ENCODE assay signal across 1 cellular context in the genomic region with DNA sequence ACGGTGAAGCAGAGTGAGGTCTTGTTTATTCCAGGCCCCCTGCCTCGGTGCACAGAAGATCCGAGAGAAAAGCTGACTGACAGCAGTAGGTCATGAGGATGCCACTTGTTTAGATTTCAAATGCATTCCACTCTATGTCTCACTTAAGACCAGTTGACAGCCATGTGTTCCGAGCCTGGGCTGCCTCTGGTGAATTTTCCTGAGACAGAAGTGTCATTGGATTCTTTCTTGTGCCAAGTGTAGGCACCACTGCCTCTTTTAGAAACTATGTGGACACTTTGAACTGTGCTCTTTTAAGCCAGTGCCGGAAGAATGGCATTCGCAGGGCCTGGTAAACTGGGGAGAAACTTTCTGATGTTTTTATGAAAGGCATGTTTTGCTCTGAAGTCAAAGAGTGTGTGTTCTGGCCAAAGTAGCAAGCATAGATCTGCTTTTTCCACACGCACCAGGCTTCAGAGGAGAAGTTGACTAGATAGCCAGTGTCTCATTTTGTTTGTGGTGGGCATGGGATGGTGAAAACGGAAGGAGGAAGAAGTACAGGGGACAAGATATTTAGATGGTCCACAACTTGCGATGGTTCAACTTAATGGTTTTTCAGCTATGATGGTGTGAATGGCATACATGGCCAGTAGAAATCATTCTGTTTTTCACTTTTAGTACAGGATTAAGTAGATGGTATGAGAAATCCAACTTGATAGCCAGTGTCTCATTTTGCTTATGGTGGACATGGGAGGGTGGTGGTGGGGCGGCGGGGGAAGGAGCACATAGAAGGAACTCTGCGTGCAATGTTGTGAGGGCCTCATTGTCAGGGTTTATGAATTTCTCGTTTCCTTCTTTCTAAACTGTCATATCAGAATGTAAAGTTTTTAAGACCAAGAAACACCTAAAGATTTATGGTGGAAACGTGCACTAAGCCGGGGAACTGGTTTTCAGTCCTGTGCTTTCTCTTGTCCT.
TF ChIP-seq lines count a peak whose summit lies in the region.

No MANE protein-coding gene starts in this region.

TF ChIP-seq in WTC11, 78 proteins besides CTCF, POLR2A, EP300 and RAD21 (continued from another document):
- TF ChIP-seq OVOL2 (CRISPR knock-in tag; IDR thresholded peaks at IDR 0.05; ENCODE audit: borderline replicate concordance): no peak
